12 cellular contexts compared by ENCODE assay signal in genomic region chr14:49957089-49957852, GRCh38.
"Had no signal": no experiment of that assay in that cellular context is flagged by ENCODE, and none has a peak within 500 bp of the region (broad histone marks: within the 10 kb centered on the region; RNA-seq: fewer than 3 reads in every experiment).

No MANE protein-coding gene starts in this region.

- H3K36me3 ChIP-seq: ascending aorta, pancreas, vagina had no signal

- H3K36me3 Mint-ChIP-seq: activated CD4-positive, alpha-beta memory T cell treated with anti-CD3 and anti-CD28 coated beads for 36 hours had no signal

- H3K27ac Mint-ChIP-seq: activated CD4-positive, alpha-beta memory T cell treated with anti-CD3 and anti-CD28 coated beads for 36 hours; activated naive CD8-positive, alpha-beta T cell treated with anti-CD3 and anti-CD28 coated beads, Interleukin-2, amount 50 U/mL, for 24 hours had no signal

- H3K9me3 ChIP-seq: ascending aorta, pancreas, vagina had no signal

- H3K27me3 Mint-ChIP-seq: activated CD4-positive, alpha-beta memory T cell treated with anti-CD3 and anti-CD28 coated beads for 36 hours; activated naive CD8-positive, alpha-beta T cell treated with anti-CD3 and anti-CD28 coated beads, Interleukin-2, amount 50 U/mL, for 24 hours had no signal

- DNase-seq: activated CD4-positive, alpha-beta memory T cell treated with anti-CD3 and anti-CD28 coated beads for 36 hours; activated CD8-positive, alpha-beta memory T cell treated with anti-CD3 and anti-CD28 coated beads, Interleukin-2, amount 50 U/mL, for 4 hours; activated naive CD4-positive, alpha-beta T cell; activated naive CD8-positive, alpha-beta T cell treated with anti-CD3 and anti-CD28 coated beads, Interleukin-2, amount 50 U/mL, for 24 hours; foreskin fibroblast; glutamatergic neuron; pancreas; stimulated activated CD4-positive, alpha-beta T cell treated with anti-CD3 and anti-CD28 coated beads, Interleukin-4, amount 100 ng/mL, for 1 hour; T-helper 9 cell had no signal

- H3K27me3 ChIP-seq: ascending aorta, pancreas, vagina had no signal

- H3K4me1 ChIP-seq: pancreas had no signal

- H3K9me3 Mint-ChIP-seq: activated CD4-positive, alpha-beta memory T cell treated with anti-CD3 and anti-CD28 coated beads for 36 hours had no signal

- ATAC-seq: activated naive CD8-positive, alpha-beta T cell treated with anti-CD3 and anti-CD28 coated beads, Interleukin-2, amount 50 U/mL, for 24 hours; esophagus mucosa; pancreas had no signal

- H3K4me3 Mint-ChIP-seq: activated CD4-positive, alpha-beta memory T cell treated with anti-CD3 and anti-CD28 coated beads for 36 hours; activated naive CD8-positive, alpha-beta T cell treated with anti-CD3 and anti-CD28 coated beads, Interleukin-2, amount 50 U/mL, for 24 hours had no signal

- H3K27ac ChIP-seq: ascending aorta, pancreas, vagina had no signal

- H3K4me3 ChIP-seq: ascending aorta, pancreas, vagina had no signal
